In genomic region chr1:56509713-56510641, GRCh38 we compare ENCODE assay signal across 20 cellular contexts.
DNase-seq lines count a peak whose midpoint lies in the region; ATAC-seq and TF ChIP-seq lines count a peak whose summit lies in the region.
"Had no signal": no experiment of that assay in that cellular context is flagged by ENCODE, and none has a peak within 500 bp of the region (broad histone marks: within the 10 kb centered on the region; RNA-seq: fewer than 3 reads in every experiment).

No MANE protein-coding gene starts in this region.

- H3K4me2 ChIP-seq in mesendoderm (ENCODE audit: low read length): no peak overlapping the region
- H3K4me2 ChIP-seq: BLaER1, smooth muscle cell had no signal

- H3K9ac ChIP-seq in mesendoderm (ENCODE audit: low read length): peak overlapping the region; percentile 33
- H3K9ac ChIP-seq: BLaER1 had no signal

- peak overlapping the region; percentile 95 for H3K27ac Mint-ChIP-seq in glutamatergic neuron (ENCODE audit: unreplicated experiment)
- H3K27ac Mint-ChIP-seq: activated CD8-positive, alpha-beta memory T cell treated with anti-CD3 and anti-CD28 coated beads, Interleukin-2, amount 10 ng/mL, durations not matched to agents 7 days and 5 days; T-helper 1 cell treated with Interleukin-12 subunit alpha and Interleukin-12 subunit beta and Interleukin-4 antibody, amounts not matched to agents 30 μg/mL and 1 μg/mL, for 36 hours had no signal

- H4K8ac ChIP-seq in mesendoderm (ENCODE audit: low read depth, low read length): no peak overlapping the region

- H3K36me3 ChIP-seq in mesendoderm (ENCODE audit: control insufficient read depth, insufficient read depth, low read length) (no peaks in the 10 kb centered on the region), upper lobe of right lung (peaks cover 74% of the 10 kb centered on the region)

- H3K23ac ChIP-seq in mesendoderm (ENCODE audit: low read length): no peak overlapping the region

- peak overlapping the region; percentile 65 for H3K18ac ChIP-seq in mesendoderm (ENCODE audit: low read length)

- peak overlapping the region; percentile 86 for H3K27ac ChIP-seq in mesendoderm (ENCODE audit: low read depth, low read length)
- H3K27ac ChIP-seq in upper lobe of right lung: peak overlapping the region; percentile 47
- H3K27ac ChIP-seq: BLaER1 had no signal

- no peaks in the 10 kb centered on the region for H3K9me3 ChIP-seq in upper lobe of right lung
- H3K9me3 ChIP-seq: BLaER1, tibial artery had no signal

- DNase-seq in NCI-H82 (lab: John Stamatoyannopoulos, UW): peak; percentile 52
- DNase-seq in NCI-H82 treated with DMSO at 0.1 percent for 48 hours (lab: John Stamatoyannopoulos, UW; ENCODE audit: unreplicated experiment): no peak
- peak; percentile 38 for DNase-seq in glutamatergic neuron
- peak; percentile 49 for DNase-seq in mesendoderm
- no peak for DNase-seq in upper lobe of right lung
- DNase-seq in activated CD4-positive, alpha-beta T cell treated with anti-CD3 and anti-CD28 coated beads, Interleukin-2, amount 50 U/mL, for 1 hour: no peak
- DNase-seq: 8988T; activated CD4-positive, CD25-positive, alpha-beta regulatory T cell treated with anti-CD3 and anti-CD28 coated beads, Interleukin-2, amount 50 U/mL, for 72 hours; activated CD8-positive, alpha-beta memory T cell treated with anti-CD3 and anti-CD28 coated beads, Interleukin-2, amount 10 ng/mL, durations not matched to agents 7 days and 5 days; activated gamma-delta T cell; Kasumi-1; NCI-H1105 treated with DMSO at 0.1 percent for 48 hours; occipital lobe; SHP77; tibial artery had no signal

- no peaks in the 10 kb centered on the region for H3K79me1 ChIP-seq in mesendoderm (ENCODE audit: low read length)

- H3K9me3 Mint-ChIP-seq in glutamatergic neuron (ENCODE audit: unreplicated experiment): peaks cover 9% of the 10 kb centered on the region
- H3K9me3 Mint-ChIP-seq: T-helper 1 cell treated with Interleukin-12 subunit alpha and Interleukin-12 subunit beta and Interleukin-4 antibody, amounts not matched to agents 30 μg/mL and 1 μg/mL, for 36 hours had no signal

- peak overlapping the region; percentile 90 for H2BK5ac ChIP-seq in mesendoderm (ENCODE audit: low read length)

- no peak for TF ChIP-seq CTCF in glutamatergic neuron (IDR thresholded peaks at IDR 0.05; ENCODE audit: partially characterized antibody, unreplicated experiment)
- no peak for TF ChIP-seq CTCF in upper lobe of right lung (IDR thresholded peaks at IDR 0.05)

- peak overlapping the region; percentile 90 for H2AK5ac ChIP-seq in mesendoderm (ENCODE audit: low read length)

- H3K4me1 ChIP-seq in mesendoderm (ENCODE audit: control insufficient read depth, low read depth, low read length): peaks cover 15% of the 10 kb centered on the region
- H3K4me1 ChIP-seq in upper lobe of right lung: peaks cover 66% of the 10 kb centered on the region

- H3K27me3 ChIP-seq in mesendoderm (ENCODE audit: insufficient read depth, low read length, poor library complexity) (no peaks in the 10 kb centered on the region), upper lobe of right lung (no peaks in the 10 kb centered on the region)
- H3K27me3 ChIP-seq: BLaER1, tibial artery had no signal

- no peak overlapping the region for H4K5ac ChIP-seq in mesendoderm (ENCODE audit: low read length)

- no peak overlapping the region for H3K4ac ChIP-seq in mesendoderm (ENCODE audit: low read depth, low read length)

- H3K4me1 Mint-ChIP-seq in glutamatergic neuron (ENCODE audit: low read depth, unreplicated experiment): peaks cover 63% of the 10 kb centered on the region
- H3K4me1 Mint-ChIP-seq: activated CD8-positive, alpha-beta memory T cell treated with anti-CD3 and anti-CD28 coated beads, Interleukin-2, amount 10 ng/mL, durations not matched to agents 7 days and 5 days had no signal

- no CpG with 5 or more reads among the region's 13 CpGs for WGBS in mesendoderm (ENCODE audit: extremely low coverage, insufficient coverage, low lambda C conversion rate)

- no peaks in the 10 kb centered on the region for H3K79me2 ChIP-seq in mesendoderm (ENCODE audit: control insufficient read depth, insufficient read depth, low read length)

- H3K4me3 ChIP-seq in mesendoderm (ENCODE audit: low read length) (no peak overlapping the region), upper lobe of right lung (no peak overlapping the region)
- H3K4me3 ChIP-seq: BLaER1, smooth muscle cell, tibial artery had no signal

- H2BK120ac ChIP-seq in mesendoderm (ENCODE audit: low read depth, low read length): peak overlapping the region; percentile 46

- no peak for ATAC-seq in upper lobe of right lung
- no peak for ATAC-seq in HG03520 (IDR thresholded peaks at IDR 0.05; ENCODE audit: unreplicated experiment)
- no peak for ATAC-seq in GM18858 (IDR thresholded peaks at IDR 0.05; ENCODE audit: unreplicated experiment)
- ATAC-seq: activated CD8-positive, alpha-beta memory T cell treated with anti-CD3 and anti-CD28 coated beads, Interleukin-2, amount 10 ng/mL, durations not matched to agents 7 days and 5 days had no signal

- H3K36me3 Mint-ChIP-seq in glutamatergic neuron (ENCODE audit: unreplicated experiment): no peaks in the 10 kb centered on the region
- H3K36me3 Mint-ChIP-seq: activated CD8-positive, alpha-beta memory T cell treated with anti-CD3 and anti-CD28 coated beads, Interleukin-2, amount 10 ng/mL, durations not matched to agents 7 days and 5 days had no signal

- H2BK15ac ChIP-seq in mesendoderm (replicated peaks; ENCODE audit: low read depth): no peak overlapping the region

- intact Hi-C loops in upper lobe of right lung (cut with DNase I): no loop called here

- H3K27me3 Mint-ChIP-seq in glutamatergic neuron (ENCODE audit: unreplicated experiment): peaks cover 5% of the 10 kb centered on the region
- H3K27me3 Mint-ChIP-seq: activated CD8-positive, alpha-beta memory T cell treated with anti-CD3 and anti-CD28 coated beads, Interleukin-2, amount 10 ng/mL, durations not matched to agents 7 days and 5 days had no signal

- peak overlapping the region; percentile 69 for H3K4me3 Mint-ChIP-seq in glutamatergic neuron (ENCODE audit: unreplicated experiment)
- H3K4me3 Mint-ChIP-seq: activated CD8-positive, alpha-beta memory T cell treated with anti-CD3 and anti-CD28 coated beads, Interleukin-2, amount 10 ng/mL, durations not matched to agents 7 days and 5 days; T-helper 1 cell treated with Interleukin-12 subunit alpha and Interleukin-12 subunit beta and Interleukin-4 antibody, amounts not matched to agents 30 μg/mL and 1 μg/mL, for 36 hours had no signal

- H3K56ac ChIP-seq in mesendoderm (ENCODE audit: low read length): peak overlapping the region; percentile 79

Comparison
In these comparisons a context has a peak if more than half of its experiments do, and no peak if none do; other contexts are left out.
1. DNase-seq: peak in NCI-H82 (single experiment), glutamatergic neuron (single experiment) and mesendoderm (single experiment); none in NCI-H82 treated with DMSO at 0.1 percent for 48 hours (single experiment), upper lobe of right lung (single experiment) and activated CD4-positive, alpha-beta T cell treated with anti-CD3 and anti-CD28 coated beads, Interleukin-2, amount 50 U/mL, for 1 hour (single experiment).